Comparison of ENCODE assay signal across 1 cellular context in the genomic region with DNA sequence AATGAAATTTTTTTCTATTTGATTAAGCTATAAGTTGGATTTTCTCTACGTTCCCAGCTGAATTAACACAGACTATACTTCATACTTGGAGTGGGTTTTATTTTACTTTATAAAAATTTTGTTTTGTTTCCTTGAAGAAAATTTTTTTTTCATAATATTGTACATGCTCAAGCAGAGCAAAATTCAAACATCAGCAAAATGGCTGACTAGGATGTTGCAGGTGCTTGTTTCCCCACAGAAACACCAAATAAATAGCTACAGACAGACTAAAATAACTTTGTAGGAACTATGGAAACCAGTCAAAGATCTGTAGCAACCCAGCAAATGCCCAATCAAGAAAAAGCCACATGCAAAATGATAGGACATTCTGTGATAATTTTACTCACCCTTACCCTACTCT.
TF ChIP-seq lines count a peak whose summit lies in the region.

No MANE protein-coding gene starts in this region.

TF ChIP-seq in HepG2, 621 proteins besides CTCF, POLR2A, EP300 and RAD21 (continued from another document):
- TF ChIP-seq DMAP1 (CRISPR knock-in tag; IDR thresholded peaks at IDR 0.05) (no peak), MAFK (conservative IDR thresholded peaks at IDR 0.05 in 1 of 2, IDR thresholded peaks at IDR 0.05 in 1 of 2; ENCODE audit: low read length in 2 of 2) (peak; percentile 51 to 53; a peak in 3 of 4 replicates), MAFF (IDR thresholded peaks at IDR 0.05; ENCODE audit: low read depth, low read length) (peak; percentile 42; the same call in 1 of the 2 replicates), MAFG (CRISPR knock-in tag; IDR thresholded peaks at IDR 0.05) (no peak)
TF ChIP-seq in HepG2: peak in this region for 2.
